24 cellular contexts compared by ENCODE assay signal in genomic region chr6:126530777-126531176, GRCh38.
"Had no signal": no experiment of that assay in that cellular context is flagged by ENCODE, and none has a peak within 500 bp of the region (broad histone marks: within the 10 kb centered on the region; RNA-seq: fewer than 3 reads in every experiment).

No MANE protein-coding gene starts in this region.

- FAIRE-seq: astrocyte, bronchial epithelial cell, keratinocyte had no signal

- H3K27ac Mint-ChIP-seq: activated naive CD4-positive, alpha-beta T cell treated with anti-CD3 and anti-CD28 coated beads, Interleukin-2, amount 50 U/mL, for 24 hours; activated T-cell treated with anti-CD3 and anti-CD28 coated beads, Interleukin-2, amount 50 U/mL, for 72 hours; memory B cell; naive thymus-derived CD4-positive, alpha-beta T cell; stimulated activated memory B cell treated with anti-CD40 and anti-IgM and Interleukin-4, amounts not matched to agents 10 μg/mL and 1 μg/mL and 100 μg/mL, for 72 hours had no signal

- H3K4me1 Mint-ChIP-seq: activated naive CD4-positive, alpha-beta T cell treated with anti-CD3 and anti-CD28 coated beads, Interleukin-2, amount 50 U/mL, for 24 hours; memory B cell; naive thymus-derived CD4-positive, alpha-beta T cell; stimulated activated memory B cell treated with anti-CD40 and anti-IgM and Interleukin-4, amounts not matched to agents 10 μg/mL and 1 μg/mL and 100 μg/mL, for 72 hours had no signal

- H3K27me3 ChIP-seq: sigmoid colon, spleen, testis, upper lobe of right lung had no signal

- H3K9me3 Mint-ChIP-seq: activated naive CD4-positive, alpha-beta T cell treated with anti-CD3 and anti-CD28 coated beads, Interleukin-2, amount 50 U/mL, for 24 hours; activated T-cell treated with anti-CD3 and anti-CD28 coated beads, Interleukin-2, amount 50 U/mL, for 72 hours; stimulated activated memory B cell treated with anti-CD40 and anti-IgM and Interleukin-4, amounts not matched to agents 10 μg/mL and 1 μg/mL and 100 μg/mL, for 72 hours had no signal

- ATAC-seq: activated T-cell treated with anti-CD3 and anti-CD28 coated beads, Interleukin-2, amount 50 U/mL, for 72 hours; naive thymus-derived CD4-positive, alpha-beta T cell; stimulated activated memory B cell treated with anti-CD40 and anti-IgM and Interleukin-4, amounts not matched to agents 10 μg/mL and 1 μg/mL and 100 μg/mL, for 72 hours; upper lobe of right lung had no signal

- H3K79me2 ChIP-seq: parathyroid adenoma had no signal

- H3K36me3 Mint-ChIP-seq: activated naive CD4-positive, alpha-beta T cell treated with anti-CD3 and anti-CD28 coated beads, Interleukin-2, amount 50 U/mL, for 24 hours; memory B cell; naive thymus-derived CD4-positive, alpha-beta T cell; stimulated activated memory B cell treated with anti-CD40 and anti-IgM and Interleukin-4, amounts not matched to agents 10 μg/mL and 1 μg/mL and 100 μg/mL, for 72 hours had no signal

- H3K4me3 ChIP-seq: left ventricle myocardium inferior, sigmoid colon, spleen, testis, upper lobe of right lung had no signal

- H3K4me1 ChIP-seq: left ventricle myocardium inferior, parathyroid adenoma, spleen, testis, upper lobe of right lung had no signal

- H3K27me3 Mint-ChIP-seq: activated naive CD4-positive, alpha-beta T cell treated with anti-CD3 and anti-CD28 coated beads, Interleukin-2, amount 50 U/mL, for 24 hours; memory B cell; stimulated activated memory B cell treated with anti-CD40 and anti-IgM and Interleukin-4, amounts not matched to agents 10 μg/mL and 1 μg/mL and 100 μg/mL, for 72 hours had no signal

- DNase-seq: activated CD4-positive, alpha-beta T cell treated with anti-CD3 and anti-CD28 coated beads for 1 hour; activated CD4-positive, alpha-beta T cell treated with anti-CD3 and anti-CD28 coated beads, Interleukin-2, amount 50 U/mL, for 4 hours; activated effector memory CD4-positive, alpha-beta T cell treated with anti-CD3 and anti-CD28 coated beads, Interleukin-2, amount 50 U/mL, for 16 hours; activated T-cell treated with anti-CD3 and anti-CD28 coated beads, Interleukin-2, amount 50 U/mL, for 72 hours; cerebellar nuclear complex; dermis blood vessel endothelial cell; effector memory CD4-positive, alpha-beta T cell; hippocampal formation; left ventricle myocardium inferior; naive thymus-derived CD4-positive, alpha-beta T cell; sigmoid colon; spleen; stimulated activated CD4-positive, alpha-beta T cell treated with anti-CD3 and anti-CD28 coated beads, Interleukin-4, amount 100 ng/mL, for 4 hours; T-helper 2 cell; testis; upper lobe of right lung had no signal

- H3K9me3 ChIP-seq: left ventricle myocardium inferior, sigmoid colon, spleen, testis, upper lobe of right lung had no signal

- H3K36me3 ChIP-seq: left ventricle myocardium inferior, sigmoid colon, spleen, upper lobe of right lung had no signal

- H3K27ac ChIP-seq: left ventricle myocardium inferior, parathyroid adenoma, sigmoid colon, testis, upper lobe of right lung, VCaP had no signal

- H3K4me3 Mint-ChIP-seq: activated naive CD4-positive, alpha-beta T cell treated with anti-CD3 and anti-CD28 coated beads, Interleukin-2, amount 50 U/mL, for 24 hours; activated T-cell treated with anti-CD3 and anti-CD28 coated beads, Interleukin-2, amount 50 U/mL, for 72 hours; memory B cell; naive thymus-derived CD4-positive, alpha-beta T cell; stimulated activated memory B cell treated with anti-CD40 and anti-IgM and Interleukin-4, amounts not matched to agents 10 μg/mL and 1 μg/mL and 100 μg/mL, for 72 hours had no signal

- H2AFZ ChIP-seq: parathyroid adenoma had no signal
